Comparison of ENCODE assay signal across 6 cellular contexts in the genomic region with DNA sequence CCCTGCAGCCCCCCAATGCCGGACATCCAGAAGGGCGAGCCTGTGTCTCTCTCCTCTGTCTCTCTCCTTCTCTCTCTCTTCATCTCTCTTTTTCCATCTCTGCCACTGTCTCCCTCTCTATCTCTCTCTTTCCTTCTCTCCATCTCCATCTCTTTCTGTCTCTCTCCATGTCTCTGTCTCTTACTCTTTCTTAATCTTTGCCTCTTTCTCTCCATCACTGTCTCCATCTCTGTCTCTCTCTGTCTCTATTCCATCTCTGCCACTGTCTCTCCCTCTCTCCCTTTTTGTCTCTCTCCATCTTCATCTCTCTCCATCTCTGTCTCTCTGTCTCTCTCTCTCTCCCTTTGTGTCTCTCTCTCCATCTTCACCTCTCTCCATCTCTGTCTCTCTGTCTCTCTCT.
"Had no signal": no experiment of that assay in that cellular context is flagged by ENCODE, and none has a peak within 500 bp of the region (broad histone marks: within the 10 kb centered on the region; RNA-seq: fewer than 3 reads in every experiment).

No MANE protein-coding gene starts in this region.

- H3K36me3 ChIP-seq: HAP-1 had no signal

- H3K4me3 ChIP-seq: GM23248, HAP-1 had no signal

- H3K27ac ChIP-seq: GM23248, KMS-11 had no signal

- H3K9me3 ChIP-seq: HAP-1 had no signal

- DNase-seq: GM23248, GOT3, IMR-90, KBM-7 had no signal
